10 cellular contexts compared by ENCODE assay signal in genomic region chr14:55297611-55298323, GRCh38. TPM values are rescaled to one million over a fixed set of nuclear protein-coding genes. Genes with fewer than 3 reads are reported as not detected.
A peak's percentile ranks its signal among the peaks of the same experiment; 100 is the strongest.
DNase-seq lines count a peak whose midpoint lies in the region; ATAC-seq and TF ChIP-seq lines count a peak whose summit lies in the region.
"Had no signal": no experiment of that assay in that cellular context is flagged by ENCODE, and none has a peak within 500 bp of the region (broad histone marks: within the 10 kb centered on the region; RNA-seq: fewer than 3 reads in every experiment).

No MANE protein-coding gene starts in this region.

- no peak overlapping the region for H3K4me3 ChIP-seq in Panc1 (ENCODE audit: low read depth in 2 of 2, low read length in 2 of 2)

- CTCF ChIA-PET in Panc1 (lab: Charles Lee), result no interaction called here

- in situ Hi-C loops in Panc1 (cut with HindIII; ENCODE audit: low pct_unique_long_range_greater_than_20kb, low sequenced_read_pairs), result no loop called here

- no peak for DNase-seq in Panc1 (ENCODE audit: low read depth, low spot score)
- peak; percentile 7 for DNase-seq in germinal center (ENCODE audit: low spot score)
- no peak for DNase-seq in islet precursor cell
- DNase-seq in sciatic nerve (ENCODE audit: low spot score), result no peak
- DNase-seq: nephron progenitor cell; stimulated activated naive B cell treated with anti-CD40 and anti-IgM and Interleukin-4, amounts not matched to agents 10 μg/mL and 1 μg/mL and 100 μg/mL, for 72 hours had no signal

- H3K27ac ChIP-seq in 22Rv1 (no peak overlapping the region), Panc1 (ENCODE audit: low read length) (no peak overlapping the region)

- H3K9me3 ChIP-seq in Panc1 (ENCODE audit: control insufficient read depth, insufficient read depth, low read depth, low read length), result no peaks in the 10 kb centered on the region

- TF ChIP-seq CTCF in 22Rv1 (IDR thresholded peaks at IDR 0.05) (peak; percentile 33), Panc1 (IDR thresholded peaks at IDR 0.05) (peak; percentile 5; the same call in 1 of the 2 replicates)

- no peaks in the 10 kb centered on the region for H3K27me3 ChIP-seq in Panc1 (ENCODE audit: control insufficient read depth, insufficient read depth, low read length)

- POLR2A ChIA-PET in Panc1 (lab: Charles Lee), result interaction anchor here (0.6 kb wide), 2 partner anchors 258 to 941 kb away, joined by 3 read pairs; no protein-coding TSS in a partner anchor

- intact Hi-C loops in Panc1 (cut with micrococcal nuclease; ENCODE audit: unreplicated experiment) (no loop called here), sciatic nerve (cut with DNase I) (no loop called here)

- no TSS peak for BruUV-seq in Panc1 (replicated peaks; lab: Mats Ljungman, UMichigan)

- H3K4me1 ChIP-seq in Panc1 (ENCODE audit: control insufficient read depth, insufficient read depth, low read length), result peaks cover 12% of the 10 kb centered on the region

- peak; percentile 47 for ATAC-seq in GM18907 (IDR thresholded peaks at IDR 0.05; ENCODE audit: unreplicated experiment)
- ATAC-seq in Panc1, result no peak
- no peak for ATAC-seq in GM21576 (IDR thresholded peaks at IDR 0.05; ENCODE audit: unreplicated experiment)
- ATAC-seq in sciatic nerve, result no peak
- ATAC-seq in HG03520 (IDR thresholded peaks at IDR 0.05; ENCODE audit: unreplicated experiment), result no peak
- ATAC-seq: stimulated activated naive B cell treated with anti-CD40 and anti-IgM and Interleukin-4, amounts not matched to agents 10 μg/mL and 1 μg/mL and 100 μg/mL, for 72 hours had no signal

- H3K36me3 ChIP-seq in Panc1 (ENCODE audit: control insufficient read depth, insufficient read depth, low read length), result no peaks in the 10 kb centered on the region

RNA-seq across cellular contexts. Expression of gene FBXO34, which starts 26.5 kb away (rescaled TPM):
- total RNA-seq in Panc1 (2021; ENCODE audit: unreplicated experiment) (18.8 TPM), sciatic nerve (20.0 TPM)
- polyA plus RNA-seq in Panc1 (2012; ENCODE audit: insufficient read length), result 9.6 TPM
